In the genomic region with DNA sequence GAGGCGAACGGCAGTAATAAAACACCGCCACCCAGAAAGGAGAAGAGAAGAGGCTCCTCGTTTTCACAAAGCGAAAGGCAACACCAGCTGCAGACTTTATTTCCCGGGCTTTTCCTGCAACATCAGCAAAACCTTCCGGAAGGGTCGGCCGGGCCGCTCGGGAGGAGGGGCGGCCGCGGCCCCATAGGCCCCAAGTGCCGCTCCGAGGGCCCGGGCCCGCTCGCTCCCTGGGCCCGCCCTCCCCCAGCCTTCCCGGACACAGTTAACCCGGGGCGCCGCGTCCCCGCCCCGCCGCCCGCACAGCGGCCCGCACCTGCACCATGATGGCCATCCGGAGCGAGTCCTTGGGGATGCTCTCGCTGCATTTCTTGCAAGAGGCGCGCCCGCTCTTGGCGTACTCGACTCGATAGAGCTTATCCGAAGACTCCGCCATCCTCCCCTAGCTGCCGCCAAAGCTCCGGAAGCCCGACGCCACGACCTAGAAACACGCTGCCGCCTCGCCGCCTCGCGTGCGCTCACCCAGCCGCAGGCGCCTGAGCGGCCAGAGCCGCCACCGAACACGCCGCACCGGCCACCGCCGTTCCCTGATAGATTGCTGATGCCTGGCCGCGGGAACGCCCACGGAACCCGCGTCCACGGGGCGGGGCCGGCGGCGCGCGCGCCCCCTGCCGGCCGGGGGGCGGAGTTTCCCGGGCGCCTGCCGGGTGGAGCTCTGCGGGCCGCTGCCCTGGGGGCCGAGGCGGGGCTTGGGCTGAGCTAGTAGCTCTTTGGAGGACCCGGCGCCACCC, we compare ENCODE assay signal across 8 cellular contexts. TPM values are rescaled to one million over a fixed set of nuclear protein-coding genes. Genes with fewer than 3 reads are reported as not detected.
DNase-seq lines count a peak whose midpoint lies in the region; ATAC-seq and TF ChIP-seq lines count a peak whose summit lies in the region.

A gene (minus strand): TSS at position 597 of the 788 bp plus-strand sequence. CDS start 164 bp downstream, at position 433.

- H4K20me1 ChIP-seq in SU-DHL-6 (ENCODE audit: low read depth, low read length) = peaks cover 23% of the 10 kb centered on the region; the same call in 1 of the 2 replicates

- ATAC-seq in HG02678 (IDR thresholded peaks at IDR 0.05; ENCODE audit: unreplicated experiment) (peak; percentile 77), Right ventricle myocardium inferior (peak; percentile 93)
- peak; percentile 89 for ATAC-seq in activated naive CD8-positive, alpha-beta T cell treated with anti-CD3 and anti-CD28 coated beads, Interleukin-2, amount 10 ng/mL, durations not matched to agents 7 days and 5 days (ENCODE audit: low read depth)

- peak within 1 kb of the TSS; percentile 91 for H3K4me3 ChIP-seq in SU-DHL-6 (ENCODE audit: insufficient read depth, low read length, poor library complexity, severe bottlenecking)
- H3K4me3 ChIP-seq in trophoblast cell (ENCODE audit: low read depth, low read length) = peak within 1 kb of the TSS; percentile 97
- peak within 1 kb of the TSS; percentile 67 to 84 (median 80) for H3K4me3 ChIP-seq in tibial nerve

- H3K79me1 ChIP-seq in trophoblast cell (ENCODE audit: low read length) = peaks cover 9% of the 10 kb centered on the region

- H3K27ac ChIP-seq in SU-DHL-6 (ENCODE audit: low read depth, low read length) (peak within 1 kb of the TSS; percentile 89), trophoblast cell (ENCODE audit: low read depth, low read length) (peak within 1 kb of the TSS; percentile 70), tibial nerve (peak within 1 kb of the TSS; percentile 60 to 91 (median 82))

- peak within 1 kb of the TSS; percentile 92 for H3K27ac Mint-ChIP-seq in activated naive CD8-positive, alpha-beta T cell treated with anti-CD3 and anti-CD28 coated beads, Interleukin-2, amount 10 ng/mL, durations not matched to agents 7 days and 5 days

- H4K8ac ChIP-seq in trophoblast cell (ENCODE audit: low read depth, low read length) = peak within 1 kb of the TSS; percentile 70

- H3K4me1 ChIP-seq in trophoblast cell (ENCODE audit: control insufficient read depth in 1 of 2, insufficient read depth in 2 of 2, low read length in 2 of 2) = peaks cover 20 to 26% of the 10 kb centered on the region in 2 experiments
- H3K4me1 ChIP-seq in tibial nerve = peaks cover 0 to 50% (median 37%) of the 10 kb centered on the region in 4 donors

- H3K27me3 ChIP-seq in SU-DHL-6 (ENCODE audit: low read length) (no peaks in the 10 kb centered on the region), trophoblast cell (ENCODE audit: insufficient read depth, low read length) (no peaks in the 10 kb centered on the region), tibial nerve (no peaks in the 10 kb centered on the region)

- H2AFZ ChIP-seq in SU-DHL-6 (ENCODE audit: low read depth, low read length, severe bottlenecking) (peak within 1 kb of the TSS; percentile 96), trophoblast cell (ENCODE audit: insufficient read depth, low read length, poor library complexity) (peak within 1 kb of the TSS; percentile 87)

- H3K9me2 ChIP-seq in SU-DHL-6 (replicated peaks; ENCODE audit: insufficient read depth, low read length) = no peaks in the 10 kb centered on the region

- no CpG with 5 or more reads among the region's 90 CpGs for WGBS in trophoblast cell (ENCODE audit: extremely low coverage, insufficient coverage, insufficient read length)
- WGBS in tibial nerve, 2 donors = 0 to 2% methylated on average over 29 to 43 of the region's 90 CpGs

- H3K36me3 Mint-ChIP-seq in activated naive CD8-positive, alpha-beta T cell treated with anti-CD3 and anti-CD28 coated beads, Interleukin-2, amount 10 ng/mL, durations not matched to agents 7 days and 5 days = no peaks in the 10 kb centered on the region

- peak within 1 kb of the TSS; percentile 91 for H4K12ac ChIP-seq in trophoblast cell (ENCODE audit: low read depth, low read length)

- H3K18ac ChIP-seq in trophoblast cell (ENCODE audit: low read length) = peak within 1 kb of the TSS; percentile 77

- intact Hi-C loops in Right ventricle myocardium inferior (cut with DNase I) = loop anchor here (5.0 kb wide), 2 partner anchors 35 to 105 kb away; no protein-coding TSS in a partner anchor

- H3F3A ChIP-seq in SU-DHL-6 (ENCODE audit: insufficient read depth) = peaks cover 22% of the 10 kb centered on the region

- peak within 1 kb of the TSS; percentile 92 for H3K4me3 Mint-ChIP-seq in activated naive CD8-positive, alpha-beta T cell treated with anti-CD3 and anti-CD28 coated beads, Interleukin-2, amount 10 ng/mL, durations not matched to agents 7 days and 5 days

- TF ChIP-seq EP300 in tibial nerve (IDR thresholded peaks at IDR 0.05) = peak in 1 of 2 donors; percentile 83

- peaks cover 2% of the 10 kb centered on the region for H3K27me3 Mint-ChIP-seq in activated naive CD8-positive, alpha-beta T cell treated with anti-CD3 and anti-CD28 coated beads, Interleukin-2, amount 10 ng/mL, durations not matched to agents 7 days and 5 days

- peaks cover 4% of the 10 kb centered on the region; the same call in 1 of the 2 replicates for H3K36me3 ChIP-seq in SU-DHL-6 (ENCODE audit: low read length)
- H3K36me3 ChIP-seq in trophoblast cell (ENCODE audit: control insufficient read depth in 1 of 2, insufficient read depth in 2 of 2, low read length in 2 of 2) = no peaks in the 10 kb centered on the region
- H3K36me3 ChIP-seq in tibial nerve = no peaks in the 10 kb centered on the region

- H3K79me2 ChIP-seq in SU-DHL-6 (ENCODE audit: insufficient read depth, low read length) = peaks cover 51% of the 10 kb centered on the region
- H3K79me2 ChIP-seq in trophoblast cell (ENCODE audit: control insufficient read depth, insufficient read depth, low read length, poor library complexity) = peaks cover 6% of the 10 kb centered on the region

- H3K4me1 Mint-ChIP-seq in activated naive CD8-positive, alpha-beta T cell treated with anti-CD3 and anti-CD28 coated beads, Interleukin-2, amount 10 ng/mL, durations not matched to agents 7 days and 5 days = peaks cover 27% of the 10 kb centered on the region

- TF ChIP-seq POLR2A in tibial nerve (IDR thresholded peaks at IDR 0.05) = peak; percentile 74 to 83

- H3K4ac ChIP-seq in trophoblast cell (ENCODE audit: low read depth, low read length) = peak within 1 kb of the TSS; percentile 35

- peak within 1 kb of the TSS; percentile 36 for H3K14ac ChIP-seq in trophoblast cell (ENCODE audit: low read length)

- POLR2A ChIA-PET in activated naive CD8-positive, alpha-beta T cell treated with anti-CD3 and anti-CD28 coated beads, Interleukin-2, amount 10 ng/mL, durations not matched to agents 7 days and 5 days (lab: Charles Lee) = interaction anchor here (0.6 to 3.5 kb wide), 17 partner anchors 13 to 408 kb away, joined by 3 to 25 read pairs (median 5); a partner anchor contains a TSS

- peak within 1 kb of the TSS; percentile 58 for H2BK12ac ChIP-seq in trophoblast cell (ENCODE audit: low read length)

- H2BK120ac ChIP-seq in trophoblast cell (ENCODE audit: insufficient read depth, low read length, poor library complexity) = peak within 1 kb of the TSS; percentile 68

- peak; percentile 63 for DNase-seq in NCI-H1105 treated with DMSO at 0.1 percent for 48 hours (lab: John Stamatoyannopoulos, UW)
- peak; percentile 97 for DNase-seq in activated naive CD8-positive, alpha-beta T cell treated with anti-CD3 and anti-CD28 coated beads, Interleukin-2, amount 10 ng/mL, durations not matched to agents 7 days and 5 days
- peak; percentile 96 for DNase-seq in Right ventricle myocardium inferior (ENCODE audit: missing footprints)
- peak; percentile 91 to 96 for DNase-seq in trophoblast cell
- peak; percentile 77 to 80 for DNase-seq in tibial nerve (ENCODE audit: low spot score in 2 of 2)

- peak; percentile 73 for TF ChIP-seq CTCF in GM12874 (IDR thresholded peaks at IDR 0.05; ENCODE audit: insufficient read depth, low read depth, low read length)
- peak; percentile 64 for TF ChIP-seq CTCF in SU-DHL-6 (IDR thresholded peaks at IDR 0.05; ENCODE audit: insufficient read depth, low read length, poor library complexity, severe bottlenecking)
- peak; percentile 84 to 98 (median 94) for TF ChIP-seq CTCF in tibial nerve (IDR thresholded peaks at IDR 0.05)

- H3K4me2 ChIP-seq in SU-DHL-6 (ENCODE audit: low read depth, low read length, poor library complexity, severe bottlenecking) (peak within 1 kb of the TSS; percentile 80), trophoblast cell (ENCODE audit: low read length) (peak within 1 kb of the TSS; percentile 89)

- H3K9ac ChIP-seq in SU-DHL-6 (ENCODE audit: low read length) = peak within 1 kb of the TSS; percentile 78
- peak within 1 kb of the TSS; percentile 79 for H3K9ac ChIP-seq in trophoblast cell (ENCODE audit: low read length)

- no peaks in the 10 kb centered on the region for H3K9me3 Mint-ChIP-seq in activated naive CD8-positive, alpha-beta T cell treated with anti-CD3 and anti-CD28 coated beads, Interleukin-2, amount 10 ng/mL, durations not matched to agents 7 days and 5 days

- no peaks in the 10 kb centered on the region for H3K9me3 ChIP-seq in SU-DHL-6 (ENCODE audit: insufficient read depth, low read length)
- no peaks in the 10 kb centered on the region for H3K9me3 ChIP-seq in trophoblast cell (ENCODE audit: insufficient read depth, low read depth, low read length)
- no peaks in the 10 kb centered on the region for H3K9me3 ChIP-seq in tibial nerve

- H3K23ac ChIP-seq in trophoblast cell (ENCODE audit: low read length) = no peak within 1 kb of the TSS

- peak within 1 kb of the TSS; percentile 50 for H4K91ac ChIP-seq in trophoblast cell (ENCODE audit: low read depth, low read length)

- peak within 1 kb of the TSS; percentile 76 for H2AK5ac ChIP-seq in trophoblast cell (ENCODE audit: low read length)

- H2BK5ac ChIP-seq in trophoblast cell (ENCODE audit: low read depth, low read length, poor library complexity) = peak within 1 kb of the TSS; percentile 18

RNA-seq across cellular contexts. Expression of the gene that starts here (rescaled TPM):
- total RNA-seq in activated naive CD8-positive, alpha-beta T cell treated with anti-CD3 and anti-CD28 coated beads, Interleukin-2, amount 10 ng/mL, durations not matched to agents 7 days and 5 days = 100 to 1,000 TPM; 128 to 132 TPM
- total RNA-seq in Right ventricle myocardium inferior = 154 TPM
- polyA plus RNA-seq in trophoblast cell (2013) = 55.7 and 59.1 TPM in 2 replicates
- total RNA-seq in tibial nerve = 100 to 1,000 TPM in 2 of 4 donors, 10 to 100 TPM in 2; 91.5 to 117 (median 99.5) TPM

Comparison
In these comparisons a context has a peak if more than half of its experiments do, and no peak if none do; other contexts are left out.
1. Peak in every context shown above with its lines: DNase-seq, ATAC-seq, H3K4me3 ChIP-seq and H3K27ac ChIP-seq.